In genomic region chr13:19764237-19764636, GRCh38 we compare ENCODE assay signal across 13 cellular contexts. TPM values are rescaled to one million over a fixed set of nuclear protein-coding genes. Genes with fewer than 3 reads are reported as not detected.
DNase-seq lines count a peak whose midpoint lies in the region; ATAC-seq and TF ChIP-seq lines count a peak whose summit lies in the region.
"Had no signal": no experiment of that assay in that cellular context is flagged by ENCODE, and none has a peak within 500 bp of the region (broad histone marks: within the 10 kb centered on the region; RNA-seq: fewer than 3 reads in every experiment).

No MANE protein-coding gene starts in this region.

- POLR2A ChIA-PET in activated CD8-positive, alpha-beta T cell treated with anti-CD3 and anti-CD28 coated beads for 36 hours (lab: Charles Lee) = no interaction called here

- H3K27ac ChIP-seq in thyroid gland = peak overlapping the region in 1 of 3 donors; percentile 3
- H3K27ac ChIP-seq: PC-9 had no signal

- no peaks in the 10 kb centered on the region for H3K27me3 ChIP-seq in thyroid gland

- CTCF ChIA-PET in activated CD8-positive, alpha-beta memory T cell treated with anti-CD3 and anti-CD28 coated beads, Interleukin-2, amount 10 ng/mL, durations not matched to agents 7 days and 5 days (lab: Charles Lee) = no interaction called here
- CTCF ChIA-PET in activated CD8-positive, alpha-beta T cell treated with anti-CD3 and anti-CD28 coated beads for 36 hours (lab: Charles Lee) = no interaction called here

- intact Hi-C loops in activated CD8-positive, alpha-beta T cell treated with anti-CD3 and anti-CD28 coated beads for 36 hours (cut with micrococcal nuclease) = no loop called here
- intact Hi-C loops in thyroid gland (cut with DNase I) = no loop called here

- H3K27ac Mint-ChIP-seq in activated CD8-positive, alpha-beta memory T cell treated with anti-CD3 and anti-CD28 coated beads, Interleukin-2, amount 10 ng/mL, durations not matched to agents 7 days and 5 days = peak overlapping the region; percentile 69
- peak overlapping the region; percentile 76 for H3K27ac Mint-ChIP-seq in activated CD8-positive, alpha-beta T cell treated with anti-CD3 and anti-CD28 coated beads for 36 hours
- H3K27ac Mint-ChIP-seq in mesothelial cell of epicardium = peak overlapping the region; percentile 56

- TF ChIP-seq CTCF in activated CD8-positive, alpha-beta T cell treated with anti-CD3 and anti-CD28 coated beads for 36 hours (IDR thresholded peaks at IDR 0.05) = no peak
- TF ChIP-seq CTCF in mesothelial cell of epicardium (IDR thresholded peaks at IDR 0.05; ENCODE audit: unreplicated experiment) (no peak), thyroid gland (IDR thresholded peaks at IDR 0.05) (no peak)

- H3K9me3 ChIP-seq in thyroid gland = no peaks in the 10 kb centered on the region

- H3K36me3 Mint-ChIP-seq in activated CD8-positive, alpha-beta memory T cell treated with anti-CD3 and anti-CD28 coated beads, Interleukin-2, amount 10 ng/mL, durations not matched to agents 7 days and 5 days = peaks cover 64% of the 10 kb centered on the region
- peaks cover 61% of the 10 kb centered on the region for H3K36me3 Mint-ChIP-seq in activated CD8-positive, alpha-beta T cell treated with anti-CD3 and anti-CD28 coated beads for 36 hours (ENCODE audit: low read depth)
- peaks cover 31% of the 10 kb centered on the region for H3K36me3 Mint-ChIP-seq in mesothelial cell of epicardium

- 67 to 76% methylated on average over 2 of the region's 2 CpGs for WGBS in thyroid gland, 2 donors

- no peaks in the 10 kb centered on the region for H3K27me3 Mint-ChIP-seq in activated CD8-positive, alpha-beta memory T cell treated with anti-CD3 and anti-CD28 coated beads, Interleukin-2, amount 10 ng/mL, durations not matched to agents 7 days and 5 days
- no peaks in the 10 kb centered on the region for H3K27me3 Mint-ChIP-seq in activated CD8-positive, alpha-beta T cell treated with anti-CD3 and anti-CD28 coated beads for 36 hours
- H3K27me3 Mint-ChIP-seq in mesothelial cell of epicardium (ENCODE audit: low read depth) = no peaks in the 10 kb centered on the region

- peaks cover 47% of the 10 kb centered on the region for H3K4me1 Mint-ChIP-seq in activated CD8-positive, alpha-beta memory T cell treated with anti-CD3 and anti-CD28 coated beads, Interleukin-2, amount 10 ng/mL, durations not matched to agents 7 days and 5 days
- H3K4me1 Mint-ChIP-seq in activated CD8-positive, alpha-beta T cell treated with anti-CD3 and anti-CD28 coated beads for 36 hours (ENCODE audit: low read depth) = peaks cover 50% of the 10 kb centered on the region
- peaks cover 19% of the 10 kb centered on the region for H3K4me1 Mint-ChIP-seq in mesothelial cell of epicardium

- H3K4me3 Mint-ChIP-seq in activated CD8-positive, alpha-beta memory T cell treated with anti-CD3 and anti-CD28 coated beads, Interleukin-2, amount 10 ng/mL, durations not matched to agents 7 days and 5 days = no peak overlapping the region
- no peak overlapping the region for H3K4me3 Mint-ChIP-seq in activated CD8-positive, alpha-beta T cell treated with anti-CD3 and anti-CD28 coated beads for 36 hours
- H3K4me3 Mint-ChIP-seq in mesothelial cell of epicardium = no peak overlapping the region

- DNase-seq in activated CD8-positive, alpha-beta memory T cell treated with anti-CD3 and anti-CD28 coated beads, Interleukin-2, amount 10 ng/mL, durations not matched to agents 7 days and 5 days = no peak
- no peak for DNase-seq in activated CD8-positive, alpha-beta memory T cell treated with anti-CD3 and anti-CD28 coated beads, Interleukin-2, amount 50 U/mL, for 4 hours
- no peak for DNase-seq in activated CD8-positive, alpha-beta T cell treated with anti-CD3 and anti-CD28 coated beads for 36 hours
- no peak for DNase-seq in mesothelial cell of epicardium (ENCODE audit: low spot score in 2 of 2, unreplicated experiment in 2 of 2)
- DNase-seq in thyroid gland = peak; percentile 26 to 45
- no peak for DNase-seq in cerebellar nuclear complex (lab: John Stamatoyannopoulos, UW)
- DNase-seq in NCI-H1092 treated with DMSO at 0.1 percent for 48 hours (lab: John Stamatoyannopoulos, UW) = no peak
- DNase-seq: C1 segment of cervical spinal cord, GOT3, NCI-H1417 treated with DMSO at 0.1 percent for 48 hours, NCI-H1930, NCI-H774, PC-9 had no signal

- TF ChIP-seq POLR2A in thyroid gland (IDR thresholded peaks at IDR 0.05) = no peak

- no peak overlapping the region for H3K4me3 ChIP-seq in thyroid gland (replicated peaks in 1 of 3)
- H3K4me3 ChIP-seq: PC-9 had no signal

- H3K36me3 ChIP-seq in thyroid gland = peaks cover 0 to 5% of the 10 kb centered on the region in 2 donors

- H3K4me1 ChIP-seq in thyroid gland = peaks cover 12 to 19% of the 10 kb centered on the region in 2 donors

- H3K9me3 Mint-ChIP-seq in activated CD8-positive, alpha-beta memory T cell treated with anti-CD3 and anti-CD28 coated beads, Interleukin-2, amount 10 ng/mL, durations not matched to agents 7 days and 5 days (ENCODE audit: low read depth) = no peaks in the 10 kb centered on the region
- no peaks in the 10 kb centered on the region for H3K9me3 Mint-ChIP-seq in activated CD8-positive, alpha-beta T cell treated with anti-CD3 and anti-CD28 coated beads for 36 hours
- H3K9me3 Mint-ChIP-seq in mesothelial cell of epicardium = no peaks in the 10 kb centered on the region

- no peak for ATAC-seq in activated CD8-positive, alpha-beta memory T cell treated with anti-CD3 and anti-CD28 coated beads, Interleukin-2, amount 10 ng/mL, durations not matched to agents 7 days and 5 days
- peak; percentile 54 for ATAC-seq in activated CD8-positive, alpha-beta T cell treated with anti-CD3 and anti-CD28 coated beads for 36 hours

RNA-seq across cellular contexts. Expression of gene PSPC1, which starts 18.5 kb away (rescaled TPM):
- 100 to 1,000 TPM in 1 of 2 experiments, 10 to 100 TPM in 1; 81.6 to 101 TPM for total RNA-seq in activated CD8-positive, alpha-beta memory T cell treated with anti-CD3 and anti-CD28 coated beads, Interleukin-2, amount 10 ng/mL, durations not matched to agents 7 days and 5 days
- total RNA-seq in activated CD8-positive, alpha-beta T cell treated with anti-CD3 and anti-CD28 coated beads for 36 hours = 10 to 100 TPM; 61.8 to 62.2 TPM
- total RNA-seq in mesothelial cell of epicardium = 85.1 to 86.7 TPM (median 85.8 TPM) in 3 replicates
- 10 to 100 TPM; 75.1 to 90.8 (median 86.8) TPM for total RNA-seq in thyroid gland

Comparison
In these comparisons a context has a peak if more than half of its experiments do, and no peak if none do; other contexts are left out.
1. DNase-seq: peak in thyroid gland (2 of 2); none in activated CD8-positive, alpha-beta memory T cell treated with anti-CD3 and anti-CD28 coated beads, Interleukin-2, amount 10 ng/mL, durations not matched to agents 7 days and 5 days (single experiment), activated CD8-positive, alpha-beta memory T cell treated with anti-CD3 and anti-CD28 coated beads, Interleukin-2, amount 50 U/mL, for 4 hours (single experiment), activated CD8-positive, alpha-beta T cell treated with anti-CD3 and anti-CD28 coated beads for 36 hours (single experiment), mesothelial cell of epicardium (0 of 2), cerebellar nuclear complex (0 of 2) and NCI-H1092 treated with DMSO at 0.1 percent for 48 hours (single experiment).
2. Peak in every context shown above with its lines, with median percentiles within 50 percentile points of each other: H3K27ac Mint-ChIP-seq.